2 cellular contexts compared by ENCODE assay signal in genomic region chr6:84756466-84756865, GRCh38.
TF ChIP-seq lines count a peak whose summit lies in the region.

No MANE protein-coding gene starts in this region.

TF ChIP-seq in SK-N-SH treated with all-trans-retinoic acid at 6 μM for 48 hours, 23 proteins besides CTCF, POLR2A, EP300 and RAD21 (continued from another document):
- TF ChIP-seq CREB5 (CRISPR knock-in tag; IDR thresholded peaks at IDR 0.05; ENCODE audit: low read depth) (no peak), RARB (CRISPR knock-in tag; IDR thresholded peaks at IDR 0.05) (no peak), CSDC2 (CRISPR knock-in tag; IDR thresholded peaks at IDR 0.05) (no peak), SNAI2 (CRISPR knock-in tag; IDR thresholded peaks at IDR 0.05) (no peak), BACH2 (CRISPR knock-in tag; IDR thresholded peaks at IDR 0.05; ENCODE audit: borderline replicate concordance) (no peak)

TF ChIP-seq in endothelial cell of umbilical vein, 7 proteins besides CTCF, POLR2A, EP300 and RAD21 (continued from another document):
- TF ChIP-seq EZH2 (IDR thresholded peaks at IDR 0.05; ENCODE audit: borderline replicate concordance, low read depth, low read length, severe bottlenecking) = no peak
- no peak for TF ChIP-seq MAX (IDR thresholded peaks at IDR 0.05; ENCODE audit: insufficient read depth, insufficient read length)
